34 cellular contexts compared by ENCODE assay signal in genomic region chr4:2445571-2445970, GRCh38. TPM values are rescaled to one million over a fixed set of nuclear protein-coding genes. Genes with fewer than 3 reads are reported as not detected.
"Had no signal": no experiment of that assay in that cellular context is flagged by ENCODE, and none has a peak within 500 bp of the region (broad histone marks: within the 10 kb centered on the region; RNA-seq: fewer than 3 reads in every experiment).

No MANE protein-coding gene starts in this region.

- H3K9me3 ChIP-seq: colonic mucosa, esophagus muscularis mucosa, esophagus squamous epithelium, gastrocnemius medialis, gastroesophageal sphincter, heart left ventricle, heart right ventricle had no signal

- H3K4me1 ChIP-seq: colonic mucosa, esophagus squamous epithelium, foreskin keratinocyte, gastrocnemius medialis, gastroesophageal sphincter had no signal

- DNase-seq: colonic mucosa; cortex of kidney; dermis blood vessel endothelial cell; dorsolateral prefrontal cortex; effector CD4-positive, alpha-beta T cell; effector CD8-positive, alpha-beta T cell; effector memory CD4-positive, alpha-beta T cell; effector memory CD8-positive, alpha-beta T cell; endodermal cell; erythroblast; esophagus squamous epithelium; foreskin fibroblast; foreskin keratinocyte; foreskin melanocyte; gastrocnemius medialis; glutamatergic neuron; head of caudate nucleus; heart left ventricle; heart right ventricle had no signal

- FAIRE-seq: colon, endometrium, endothelial cell of umbilical vein, frontal cortex had no signal

- H3K27me3 Mint-ChIP-seq: effector memory CD8-positive, alpha-beta T cell had no signal

- H3K27me3 ChIP-seq: colonic mucosa, dorsolateral prefrontal cortex, esophagus squamous epithelium, gastrocnemius medialis, heart left ventricle, heart right ventricle had no signal

- H3K4me1 Mint-ChIP-seq: endodermal cell had no signal

- H3K27ac ChIP-seq: colonic mucosa, coronary artery, dorsolateral prefrontal cortex, epithelial cell of prostate, esophagus muscularis mucosa, esophagus squamous epithelium, foreskin keratinocyte, gastrocnemius medialis, gastroesophageal sphincter, heart left ventricle, heart right ventricle had no signal

- H3K4me3 ChIP-seq: colonic mucosa, coronary artery, dorsolateral prefrontal cortex, esophagus muscularis mucosa, esophagus squamous epithelium, gastrocnemius medialis, gastroesophageal sphincter, heart left ventricle, heart right ventricle had no signal

- H3K4me3 Mint-ChIP-seq: dendritic cell treated with granulocyte-macrophage colony-stimulating factor and Interleukin-4, amounts not matched to agents 40 ng/mL and 50 ng/mL, for 4 days; effector memory CD8-positive, alpha-beta T cell; endodermal cell had no signal

- H3K9me3 Mint-ChIP-seq: dendritic cell treated with granulocyte-macrophage colony-stimulating factor and Interleukin-4, amounts not matched to agents 40 ng/mL and 50 ng/mL, for 4 days; effector memory CD8-positive, alpha-beta T cell; endodermal cell had no signal

- H3K36me3 ChIP-seq: colonic mucosa, esophagus muscularis mucosa, esophagus squamous epithelium, gastrocnemius medialis, gastroesophageal sphincter, heart left ventricle, heart right ventricle had no signal

- ATAC-seq: effector memory CD8-positive, alpha-beta T cell; esophagus mucosa; foreskin keratinocyte; gastrocnemius medialis; gastroesophageal sphincter; heart left ventricle; heart right ventricle had no signal

- H3K27ac Mint-ChIP-seq: dendritic cell treated with granulocyte-macrophage colony-stimulating factor and Interleukin-4, amounts not matched to agents 40 ng/mL and 50 ng/mL, for 4 days; effector memory CD8-positive, alpha-beta T cell; endodermal cell had no signal

RNA-seq across cellular contexts. Expression of gene CFAP99, which starts 26.8 kb away (rescaled TPM):
- total RNA-seq: dermis microvascular lymphatic vessel endothelial cell, endodermal cell, endothelial cell of umbilical vein, epithelial cell of proximal tubule, fibroblast of villous mesenchyme, foreskin keratinocyte, frontal cortex, gastrocnemius medialis, gastroesophageal sphincter, glomerular endothelial cell, heart left ventricle, heart right ventricle had no signal
- polyA plus RNA-seq: fibroblast of lung, foreskin keratinocyte, heart left ventricle, heart right ventricle had no signal
